In the genomic region with DNA sequence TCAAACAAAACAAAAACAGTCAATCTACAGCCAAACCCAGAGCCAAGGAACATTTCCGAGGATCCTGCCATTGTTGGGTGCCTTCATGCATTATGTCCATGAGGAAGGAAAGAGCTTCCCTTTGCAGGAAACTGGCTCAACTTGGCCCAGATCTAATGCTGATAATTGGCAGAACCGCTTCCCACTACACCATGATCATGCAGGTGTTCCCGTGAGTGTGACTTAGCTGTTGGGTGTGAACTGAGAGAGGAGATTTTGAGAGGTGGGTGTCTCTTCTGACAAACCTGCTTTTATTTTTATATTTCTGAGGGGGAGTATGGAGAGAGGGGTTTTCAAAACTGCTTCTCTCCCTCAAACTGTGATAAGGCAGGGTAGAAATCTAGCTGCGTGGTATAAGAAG, we compare ENCODE assay signal across 6 cellular contexts. TPM values are rescaled to one million over a fixed set of nuclear protein-coding genes. Genes with fewer than 3 reads are reported as not detected.
"Had no signal": no experiment of that assay in that cellular context is flagged by ENCODE, and none has a peak within 500 bp of the region (broad histone marks: within the 10 kb centered on the region; RNA-seq: fewer than 3 reads in every experiment).

No MANE protein-coding gene starts in this region.

- H3K4me3 ChIP-seq: ascending aorta, cardiac muscle cell, hepatocyte had no signal

- H3K4me2 ChIP-seq: hepatocyte had no signal

- H3K27ac ChIP-seq: ascending aorta, cardiac muscle cell, epithelial cell of prostate, hepatocyte had no signal

- H2AFZ ChIP-seq: hepatocyte had no signal

- H3K9me3 ChIP-seq: ascending aorta had no signal

- H3K4me1 ChIP-seq: ascending aorta had no signal

- H3K27me3 ChIP-seq: ascending aorta, cardiac muscle cell, hepatocyte had no signal

- FAIRE-seq: colon had no signal

RNA-seq across cellular contexts. Expression of a gene that starts 14.6 kb away (rescaled TPM):
- total RNA-seq: hepatocyte, skeletal muscle tissue had no signal

RNA-seq across cellular contexts. Expression of a gene that starts 27.0 kb away (rescaled TPM):
- total RNA-seq: ascending aorta had no signal
